ENCODE assay signal across 9 cellular contexts in the genomic region with DNA sequence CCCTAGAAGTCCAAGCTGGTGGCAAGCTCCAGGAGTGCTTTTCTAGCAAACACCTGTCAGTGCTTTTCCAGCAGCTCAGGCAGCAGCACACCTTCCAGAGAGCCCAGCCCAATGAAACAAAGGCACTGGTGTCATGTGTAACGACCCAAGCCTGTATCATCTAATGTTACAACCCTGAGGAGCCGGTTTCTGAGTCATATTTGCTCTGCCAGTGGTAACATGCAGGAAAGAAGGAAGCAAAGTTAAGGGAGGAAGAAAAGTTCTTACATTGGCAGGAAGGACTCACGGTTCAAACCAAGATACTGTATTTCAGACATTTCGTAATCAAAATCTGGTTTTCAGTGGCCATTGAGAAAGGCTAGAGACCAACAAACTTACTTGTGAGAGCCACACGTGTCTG. TPM values are rescaled to one million over a fixed set of nuclear protein-coding genes. Genes with fewer than 3 reads are reported as not detected.
DNase-seq lines count a peak whose midpoint lies in the region; ATAC-seq, FAIRE-seq and TF ChIP-seq lines count a peak whose summit lies in the region.
"Had no signal": no experiment of that assay in that cellular context is flagged by ENCODE, and none has a peak within 500 bp of the region (broad histone marks: within the 10 kb centered on the region; RNA-seq: fewer than 3 reads in every experiment).

A gene (minus strand): TSS at position 139 of the 400 bp plus-strand sequence. CDS start 237 bp downstream, outside the sequence.

- no peak within 1 kb of the TSS for H3K4me3 ChIP-seq in Loucy (ENCODE audit: low read length, poor library complexity, severe bottlenecking)
- H3K4me3 ChIP-seq in adrenal gland: no peak within 1 kb of the TSS
- H3K4me3 ChIP-seq in HepG2 (replicated peaks in 1 of 3; ENCODE audit: insufficient read depth in 1 of 3, low read depth in 2 of 3, low read length in 3 of 3): no peak within 1 kb of the TSS
- no peak within 1 kb of the TSS for H3K4me3 ChIP-seq in tibial artery

- no peaks in the 10 kb centered on the region for H3K36me3 ChIP-seq in Loucy (ENCODE audit: insufficient read depth, low read length)
- no peaks in the 10 kb centered on the region for H3K36me3 ChIP-seq in adrenal gland (replicated peaks in 1 of 2)
- no peaks in the 10 kb centered on the region for H3K36me3 ChIP-seq in HepG2 (replicated peaks in 1 of 2; ENCODE audit: control insufficient read depth in 1 of 2, insufficient read depth in 2 of 2, low read length in 2 of 2)
- no peaks in the 10 kb centered on the region for H3K36me3 ChIP-seq in tibial artery

- no peaks in the 10 kb centered on the region for H3K9me3 Mint-ChIP-seq in activated T-helper 1 cell treated with anti-CD3 and anti-CD28 coated beads, Interleukin-12 subunit alpha, Interleukin-12 subunit beta, Interleukin-2, Interleukin-4 antibody, amounts not matched to agents 30 ng/mL and 10 ng/mL and 1 ng/mL, durations not matched to agents 14 hours and 24 hours and 36 hours

- H3K79me2 ChIP-seq in Loucy (ENCODE audit: insufficient read depth, low read length): no peaks in the 10 kb centered on the region
- H3K79me2 ChIP-seq in HepG2 (ENCODE audit: insufficient read depth, low read length): no peaks in the 10 kb centered on the region

- no peak for ATAC-seq in HepG2
- ATAC-seq in T-helper 17 cell: no peak

- peak within 1 kb of the TSS; percentile 18 for H3K9ac ChIP-seq in Loucy (ENCODE audit: low read depth, low read length, poor library complexity, severe bottlenecking)
- H3K9ac ChIP-seq in HepG2 (ENCODE audit: insufficient read depth, low read depth, low read length): no peak within 1 kb of the TSS

- H2AFZ ChIP-seq in Loucy (ENCODE audit: low read length): peak within 1 kb of the TSS; percentile 65
- H2AFZ ChIP-seq in HepG2 (ENCODE audit: low read length): no peak within 1 kb of the TSS

- H3K27ac ChIP-seq in adrenal gland (no peak within 1 kb of the TSS), HepG2 (ENCODE audit: extremely low read length, insufficient read depth, low read length) (no peak within 1 kb of the TSS), tibial artery (no peak within 1 kb of the TSS)

- POLR2A ChIA-PET in HepG2 (lab: Yijun Ruan, JAX): no interaction called here

- TF ChIP-seq CTCF in Loucy (conservative IDR thresholded peaks at IDR 0.05; ENCODE audit: low read length) (no peak), adrenal gland (IDR thresholded peaks at IDR 0.05) (no peak), HepG2 (CRISPR knock-in tag; IDR thresholded peaks at IDR 0.05) (no peak), tibial artery (IDR thresholded peaks at IDR 0.05) (no peak)

- peak; percentile 96 for DNase-seq in AML-193 (lab: John Stamatoyannopoulos, UW)
- DNase-seq in adrenal gland: peak in 5 of 7 donors; percentile 28 to 42 (median 33)
- no peak for DNase-seq in HepG2 (ENCODE audit: low spot score)
- no peak for DNase-seq in activated effector memory CD4-positive, alpha-beta T cell treated with Interleukin-2 at 50 U/mL for 16 hours
- DNase-seq in T-helper 17 cell: no peak
- DNase-seq in tibial artery: no peak
- DNase-seq in activated T-helper 1 cell treated with anti-CD3 and anti-CD28 coated beads, Interleukin-12 subunit alpha, Interleukin-12 subunit beta, Interleukin-2, Interleukin-4 antibody, amounts not matched to agents 30 ng/mL and 10 ng/mL and 1 ng/mL, durations not matched to agents 14 hours and 24 hours and 36 hours (ENCODE audit: low spot score): no peak
- DNase-seq: DND-41 had no signal

- no peak for TF ChIP-seq RAD21 in HepG2 (CRISPR knock-in tag; IDR thresholded peaks at IDR 0.05)

- no peaks in the 10 kb centered on the region for H3F3A ChIP-seq in Loucy (ENCODE audit: low read depth)

- intact Hi-C loops in adrenal gland (cut with DNase I) (no loop called here), HepG2 (cut with micrococcal nuclease; ENCODE audit: unreplicated experiment) (no loop called here), tibial artery (cut with DNase I; ENCODE audit: low total_unique reads) (no loop called here)
- intact Hi-C loops in activated T-helper 1 cell treated with anti-CD3 and anti-CD28 coated beads, Interleukin-12 subunit alpha, Interleukin-12 subunit beta, Interleukin-2, Interleukin-4 antibody, amounts not matched to agents 30 ng/mL and 10 ng/mL and 1 ng/mL, durations not matched to agents 14 hours and 24 hours and 36 hours (cut with micrococcal nuclease): no loop called here

- TF ChIP-seq POLR2A in adrenal gland (IDR thresholded peaks at IDR 0.05) (no peak), HepG2 (IDR thresholded peaks at IDR 0.05; ENCODE audit: insufficient read depth in 1 of 2, low read depth in 2 of 2, low read length in 2 of 2) (no peak)

- BruUV-seq in HepG2 (replicated peaks; lab: Mats Ljungman, UMichigan): no TSS peak

- WGBS in adrenal gland, 4 donors: 34 to 54% (median 44%) methylated on average over 5 of the region's 5 CpGs
- WGBS in HepG2 (ENCODE audit: low lambda C conversion rate): 5% methylated on average over 5 of the region's 5 CpGs

- H3K27me3 ChIP-seq in Loucy (ENCODE audit: insufficient read depth, low read length, poor library complexity, severe bottlenecking) (no peaks in the 10 kb centered on the region), adrenal gland (no peaks in the 10 kb centered on the region), HepG2 (ENCODE audit: control insufficient read depth in 1 of 2, insufficient read depth in 2 of 2, low read length in 2 of 2) (no peaks in the 10 kb centered on the region), tibial artery (no peaks in the 10 kb centered on the region)

- H3K4me2 ChIP-seq in Loucy (ENCODE audit: low read depth, low read length, poor library complexity, severe bottlenecking) (peak within 1 kb of the TSS; percentile 47), HepG2 (ENCODE audit: low read depth, low read length) (no peak within 1 kb of the TSS)

- in situ Hi-C loops in HepG2 (cut with HindIII; ENCODE audit: extremely low pct_ligation_motif_present, low pct_unique_long_range_greater_than_20kb): no loop called here

- no peaks in the 10 kb centered on the region for H4K20me1 ChIP-seq in Loucy (ENCODE audit: insufficient read depth, low read length, poor library complexity, severe bottlenecking)
- H4K20me1 ChIP-seq in HepG2 (ENCODE audit: insufficient read depth, low read length): no peaks in the 10 kb centered on the region

- CTCF ChIA-PET in HepG2 (lab: Yijun Ruan, JAX; ENCODE audit: low intra/inter-chr PET ratio, low total read pairs): no interaction called here

- H3K4me1 ChIP-seq in Loucy (ENCODE audit: insufficient read depth, low read length, poor library complexity, severe bottlenecking) (peaks cover 41% of the 10 kb centered on the region), adrenal gland (replicated peaks in 1 of 2) (peaks cover 8% of the 10 kb centered on the region in 2 donors), HepG2 (ENCODE audit: insufficient read depth, low read length) (no peaks in the 10 kb centered on the region), tibial artery (no peaks in the 10 kb centered on the region)

- no peaks in the 10 kb centered on the region for H3K9me3 ChIP-seq in Loucy (ENCODE audit: insufficient read depth, low read depth, low read length)
- H3K9me3 ChIP-seq in adrenal gland (replicated peaks in 1 of 3): no peaks in the 10 kb centered on the region
- no peaks in the 10 kb centered on the region for H3K9me3 ChIP-seq in HepG2 (ENCODE audit: low read length)
- H3K9me3 ChIP-seq in T-helper 17 cell (ENCODE audit: control insufficient read depth, low read length, poor library complexity, severe bottlenecking): no peaks in the 10 kb centered on the region
- no peaks in the 10 kb centered on the region for H3K9me3 ChIP-seq in tibial artery

- H3K36me3 Mint-ChIP-seq in T-helper 17 cell (ENCODE audit: low read depth): no peaks in the 10 kb centered on the region
- no peaks in the 10 kb centered on the region for H3K36me3 Mint-ChIP-seq in activated T-helper 1 cell treated with anti-CD3 and anti-CD28 coated beads, Interleukin-12 subunit alpha, Interleukin-12 subunit beta, Interleukin-2, Interleukin-4 antibody, amounts not matched to agents 30 ng/mL and 10 ng/mL and 1 ng/mL, durations not matched to agents 14 hours and 24 hours and 36 hours (ENCODE audit: low read depth)

- H3K4me1 Mint-ChIP-seq in T-helper 17 cell: peaks cover 8% of the 10 kb centered on the region
- peaks cover 28% of the 10 kb centered on the region for H3K4me1 Mint-ChIP-seq in activated T-helper 1 cell treated with anti-CD3 and anti-CD28 coated beads, Interleukin-12 subunit alpha, Interleukin-12 subunit beta, Interleukin-2, Interleukin-4 antibody, amounts not matched to agents 30 ng/mL and 10 ng/mL and 1 ng/mL, durations not matched to agents 14 hours and 24 hours and 36 hours (ENCODE audit: low read depth)

- no peak within 1 kb of the TSS for H3K4me3 Mint-ChIP-seq in T-helper 17 cell
- H3K4me3 Mint-ChIP-seq in activated T-helper 1 cell treated with anti-CD3 and anti-CD28 coated beads, Interleukin-12 subunit alpha, Interleukin-12 subunit beta, Interleukin-2, Interleukin-4 antibody, amounts not matched to agents 30 ng/mL and 10 ng/mL and 1 ng/mL, durations not matched to agents 14 hours and 24 hours and 36 hours: no peak within 1 kb of the TSS

- no peak for FAIRE-seq in HepG2 (lab: Jason Lieb, UNC)

- no peaks in the 10 kb centered on the region for H3K9me2 ChIP-seq in Loucy (replicated peaks; ENCODE audit: low read depth, low read length)

- TF ChIP-seq EP300 in HepG2 (IDR thresholded peaks at IDR 0.05; ENCODE audit: low read depth in 2 of 2, low read length in 2 of 2) (no peak), HepG2 (CRISPR knock-in tag; IDR thresholded peaks at IDR 0.05; ENCODE audit: borderline replicate concordance) (no peak)

- H3K27me3 Mint-ChIP-seq in T-helper 17 cell: peaks cover 11% of the 10 kb centered on the region
- H3K27me3 Mint-ChIP-seq in activated T-helper 1 cell treated with anti-CD3 and anti-CD28 coated beads, Interleukin-12 subunit alpha, Interleukin-12 subunit beta, Interleukin-2, Interleukin-4 antibody, amounts not matched to agents 30 ng/mL and 10 ng/mL and 1 ng/mL, durations not matched to agents 14 hours and 24 hours and 36 hours (ENCODE audit: insufficient read depth): no peaks in the 10 kb centered on the region

- no peak within 1 kb of the TSS for H3K27ac Mint-ChIP-seq in T-helper 17 cell
- H3K27ac Mint-ChIP-seq in activated T-helper 1 cell treated with anti-CD3 and anti-CD28 coated beads, Interleukin-12 subunit alpha, Interleukin-12 subunit beta, Interleukin-2, Interleukin-4 antibody, amounts not matched to agents 30 ng/mL and 10 ng/mL and 1 ng/mL, durations not matched to agents 14 hours and 24 hours and 36 hours: no peak within 1 kb of the TSS

RNA-seq across cellular contexts. Expression of the gene that starts here (rescaled TPM):
- total RNA-seq in adrenal gland: 1 to 10 TPM in 1 of 8 donors, under 1 TPM in 3, not detected in 4; 0.36 to 2.0 (median 0.53) TPM
- polyA plus RNA-seq in adrenal gland: 1 to 10 TPM in 1 of 3 donors, under 1 TPM in 2; 0.29 to 1.9 (median 0.37) TPM
- not detected in 2 replicates for total RNA-seq in HepG2 (2016; rRNA removed; fragmentation: Illumina TruSeq; extraction: Trizol)
- not detected in 2 replicates for total RNA-seq in HepG2 (2016; cell fraction: cytosol; rRNA removed; fragmentation: Illumina TruSeq; extraction: Trizol; ENCODE audit: low read depth)
- total RNA-seq in HepG2 (2016; cell fraction: insoluble cytoplasmic fraction; rRNA removed; fragmentation: Illumina TruSeq; extraction: Trizol): not detected in 2 replicates
- not detected in 2 replicates for total RNA-seq in HepG2 (2016; cell fraction: membrane; rRNA removed; fragmentation: Illumina TruSeq; extraction: Trizol)
- not detected in 2 replicates for total RNA-seq in HepG2 (2016; cell fraction: nucleus; rRNA removed; fragmentation: Illumina TruSeq; extraction: Trizol)
- polyA plus RNA-seq in HepG2 (2011; rRNA removed): not detected in 2 replicates
- not detected in 2 replicates for polyA plus RNA-seq in HepG2 (2011; cell fraction: cytosol; rRNA removed)
- polyA plus RNA-seq in HepG2 (2011; cell fraction: nucleus; rRNA removed): not detected in 2 replicates
- polyA plus RNA-seq in HepG2 (2012): not detected in 2 replicates
- not detected in 2 replicates for polyA plus RNA-seq in HepG2 (2016; cell fraction: cytosol; fragmentation: Illumina TruSeq; extraction: Trizol; ENCODE audit: low read depth)
- not detected in 2 replicates for polyA plus RNA-seq in HepG2 (2016; cell fraction: insoluble cytoplasmic fraction; fragmentation: Illumina TruSeq; extraction: Trizol; ENCODE audit: low read depth)
- not detected in 2 replicates for polyA plus RNA-seq in HepG2 (2016; cell fraction: membrane; fragmentation: Illumina TruSeq; extraction: Trizol; ENCODE audit: low read depth)
- not detected in 2 replicates for polyA plus RNA-seq in HepG2 (2016; cell fraction: nucleus; fragmentation: Illumina TruSeq; extraction: Trizol; ENCODE audit: insufficient read depth, low read depth)
- polyA minus RNA-seq in HepG2 (2011; rRNA and poly(A)+ RNA removed; ENCODE audit: low replicate concordance): not detected in 2 replicates
- polyA minus RNA-seq in HepG2 (2011; cell fraction: cytosol; rRNA and poly(A)+ RNA removed): not detected in 2 replicates
- polyA minus RNA-seq in HepG2 (2011; cell fraction: nucleus; rRNA and poly(A)+ RNA removed): not detected in 2 replicates
- total RNA-seq in T-helper 17 cell: not detected
- 0.16 TPM in 1 of 2 replicates, not detected in the other for total RNA-seq in activated T-helper 1 cell treated with anti-CD3 and anti-CD28 coated beads, Interleukin-12 subunit alpha, Interleukin-12 subunit beta, Interleukin-2, Interleukin-4 antibody, amounts not matched to agents 30 ng/mL and 10 ng/mL and 1 ng/mL, durations not matched to agents 14 hours and 24 hours and 36 hours

Comparison
In these comparisons a context has a peak if more than half of its experiments do, and no peak if none do; other contexts are left out.
1. DNase-seq: peak in AML-193 (2 of 2) and adrenal gland (5 of 7); none in HepG2 (single experiment), activated effector memory CD4-positive, alpha-beta T cell treated with Interleukin-2 at 50 U/mL for 16 hours (single experiment), T-helper 17 cell (0 of 3), tibial artery (0 of 2) and activated T-helper 1 cell treated with anti-CD3 and anti-CD28 coated beads, Interleukin-12 subunit alpha, Interleukin-12 subunit beta, Interleukin-2, Interleukin-4 antibody, amounts not matched to agents 30 ng/mL and 10 ng/mL and 1 ng/mL, durations not matched to agents 14 hours and 24 hours and 36 hours (single experiment).